ENCODE assay signal across 20 cellular contexts in genomic region chr2:107545851-107546250, GRCh38.
DNase-seq lines count a peak whose midpoint lies in the region; ATAC-seq and TF ChIP-seq lines count a peak whose summit lies in the region.
"Had no signal": no experiment of that assay in that cellular context is flagged by ENCODE, and none has a peak within 500 bp of the region (broad histone marks: within the 10 kb centered on the region; RNA-seq: fewer than 3 reads in every experiment).

No MANE protein-coding gene starts in this region.

- H3K27me3 ChIP-seq in Karpas-422 (ENCODE audit: low read length): no peaks in the 10 kb centered on the region
- H3K27me3 ChIP-seq: BE2C; BLaER1 treated with 17β-estradiol and CSF1 and Interleukin-3, amounts not matched to agents 10 nM and 100 nM had no signal

- no peaks in the 10 kb centered on the region for H3K79me2 ChIP-seq in Karpas-422 (ENCODE audit: low read length)

- no peak for TF ChIP-seq CTCF in cardiac fibroblast (IDR thresholded peaks at IDR 0.05; ENCODE audit: low read depth, low read length)

- no peaks in the 10 kb centered on the region for H3K9me2 ChIP-seq in Karpas-422 (replicated peaks; ENCODE audit: insufficient read depth, low read length)

- H3K9me3 ChIP-seq in Karpas-422 (ENCODE audit: low read length): no peaks in the 10 kb centered on the region
- H3K9me3 ChIP-seq: BE2C had no signal

- no peaks in the 10 kb centered on the region for H3K36me3 ChIP-seq in Karpas-422 (ENCODE audit: insufficient read depth, low read length)
- H3K36me3 ChIP-seq: BE2C; BLaER1 treated with 17β-estradiol and CSF1 and Interleukin-3, amounts not matched to agents 10 nM and 100 nM had no signal

- H4K20me1 ChIP-seq in Karpas-422 (ENCODE audit: insufficient read depth, low read depth, low read length): no peaks in the 10 kb centered on the region
- H4K20me1 ChIP-seq: BLaER1 treated with 17β-estradiol and CSF1 and Interleukin-3, amounts not matched to agents 10 nM and 100 nM had no signal

- no peak overlapping the region for H3K27ac ChIP-seq in Karpas-422 (ENCODE audit: low read length)
- H3K27ac ChIP-seq: BLaER1 treated with 17β-estradiol and CSF1 and Interleukin-3, amounts not matched to agents 10 nM and 100 nM; GM23248 had no signal

- no peak for DNase-seq in Karpas-422
- DNase-seq in cardiac fibroblast (ENCODE audit: low read depth in 2 of 2): peak; percentile 9 to 47
- DNase-seq in NCI-H748 (lab: John Stamatoyannopoulos, UW; ENCODE audit: unreplicated experiment): no peak
- no peak for DNase-seq in NCI-H1694 (lab: John Stamatoyannopoulos, UW)
- no peak for DNase-seq in 8988T
- DNase-seq: ACHN; AML-193; BE2C; CD4-positive, alpha-beta T cell; CD8-positive, alpha-beta memory T cell; DMS 273 treated with DMSO at 0.1 percent for 48 hours; DMS79; EL; GDM1; GM23248; H7; HCEC 1CT had no signal

- H3K4me2 ChIP-seq in Karpas-422 (ENCODE audit: low read depth, low read length, poor library complexity, severe bottlenecking): peak overlapping the region; percentile 47
- H3K4me2 ChIP-seq: BLaER1 treated with 17β-estradiol and CSF1 and Interleukin-3, amounts not matched to agents 10 nM and 100 nM had no signal

- H3K4me1 ChIP-seq in Karpas-422 (ENCODE audit: low read length): peaks cover 13% of the 10 kb centered on the region
- H3K4me1 ChIP-seq: BE2C had no signal

- peak; percentile 94 for ATAC-seq in esophagus mucosa
- ATAC-seq: GM12878 had no signal

- H3K4me3 ChIP-seq in Karpas-422 (ENCODE audit: low read length) (0 out of 2 replicates have a peak overlapping the region, but pooled peaks have one; percentile 29), cardiac fibroblast (replicated peaks in 1 of 2; ENCODE audit: low read depth in 2 of 2, low read length in 2 of 2) (no peak overlapping the region)
- H3K4me3 ChIP-seq: BLaER1 treated with 17β-estradiol and CSF1 and Interleukin-3, amounts not matched to agents 10 nM and 100 nM; GM12878; GM23248 had no signal

- no peak overlapping the region for H3K9ac ChIP-seq in Karpas-422 (ENCODE audit: low read length)
- H3K9ac ChIP-seq: BLaER1 treated with 17β-estradiol and CSF1 and Interleukin-3, amounts not matched to agents 10 nM and 100 nM; GM23248 had no signal

- 0 out of 2 replicates have a peak overlapping the region, but pooled peaks have one; percentile 24 for H2AFZ ChIP-seq in Karpas-422 (ENCODE audit: low read length)
- H2AFZ ChIP-seq: GM23248 had no signal

Comparison
In these comparisons a context has a peak if more than half of its experiments do, and no peak if none do; other contexts are left out.
1. DNase-seq: peak in cardiac fibroblast (2 of 2); none in Karpas-422 (single experiment), NCI-H748 (single experiment), NCI-H1694 (single experiment) and 8988T (single experiment).